11 cellular contexts compared by ENCODE assay signal in genomic region chr6:135362124-135362523, GRCh38.
"Had no signal": no experiment of that assay in that cellular context is flagged by ENCODE, and none has a peak within 500 bp of the region (broad histone marks: within the 10 kb centered on the region; RNA-seq: fewer than 3 reads in every experiment).

No MANE protein-coding gene starts in this region.

- FAIRE-seq: H1, H54 had no signal

- H3K9ac ChIP-seq: GM23248 had no signal

- H2AFZ ChIP-seq: GM23248, GM23338 had no signal

- H3K4me3 ChIP-seq: GM23248, GM23338, HAP-1 had no signal

- DNase-seq: GM23248, GOT3, H7, H9, HCEC 1CT, HFFc6 had no signal

- H3K4me1 ChIP-seq: HAP-1 had no signal

- H3K36me3 ChIP-seq: HAP-1 had no signal

- ATAC-seq: GM23338, HCT116 had no signal

- H3K27ac ChIP-seq: GM23248 had no signal

- H3K9me3 ChIP-seq: HAP-1 had no signal

- H3K4me2 ChIP-seq: GM23338 had no signal
